Comparison of ENCODE assay signal across 17 cellular contexts in genomic region chr18:58297198-58297597, GRCh38.
DNase-seq lines count a peak whose midpoint lies in the region; ATAC-seq and TF ChIP-seq lines count a peak whose summit lies in the region.
"Had no signal": no experiment of that assay in that cellular context is flagged by ENCODE, and none has a peak within 500 bp of the region (broad histone marks: within the 10 kb centered on the region; RNA-seq: fewer than 3 reads in every experiment).

No MANE protein-coding gene starts in this region.

- H3K4me3 ChIP-seq in breast epithelium (no peak overlapping the region), fibroblast of villous mesenchyme (ENCODE audit: low read depth, low read length) (no peak overlapping the region)
- H3K4me3 ChIP-seq: gastroesophageal sphincter, pancreas, SK-N-MC, spleen, testis had no signal

- intact Hi-C loops in MCF 10A (cut with micrococcal nuclease) = no loop called here
- intact Hi-C loops in breast epithelium (cut with DNase I; ENCODE audit: low total_unique reads) = no loop called here
- intact Hi-C loops in activated CD8-positive, alpha-beta T cell treated with anti-CD3 and anti-CD28 coated beads for 36 hours (cut with micrococcal nuclease) = no loop called here

- peak; percentile 88 for ATAC-seq in activated CD8-positive, alpha-beta T cell treated with anti-CD3 and anti-CD28 coated beads for 36 hours
- peak; percentile 88 for ATAC-seq in stimulated activated naive CD8-positive, alpha-beta T cell treated with anti-CD3 and anti-CD28 coated beads, Interleukin-15, amount 100 ng/mL, for 72 hours
- ATAC-seq in GM21367 (IDR thresholded peaks at IDR 0.05; ENCODE audit: unreplicated experiment) = no peak
- ATAC-seq in GM19324 (IDR thresholded peaks at IDR 0.05; ENCODE audit: low FRiP score, unreplicated experiment) = no peak
- ATAC-seq: gastroesophageal sphincter, pancreas had no signal

- BruUV-seq in MCF 10A (replicated peaks; lab: Mats Ljungman, UMichigan) = no TSS peak

- no peak overlapping the region for H3K4me3 Mint-ChIP-seq in MCF 10A (ENCODE audit: unreplicated experiment)
- no peak overlapping the region for H3K4me3 Mint-ChIP-seq in activated CD8-positive, alpha-beta T cell treated with anti-CD3 and anti-CD28 coated beads for 36 hours
- H3K4me3 Mint-ChIP-seq in stimulated activated naive CD8-positive, alpha-beta T cell treated with anti-CD3 and anti-CD28 coated beads, Interleukin-15, amount 100 ng/mL, for 72 hours = no peak overlapping the region

- TF ChIP-seq POLR2A in breast epithelium (IDR thresholded peaks at IDR 0.05) = no peak

- H3K9me3 ChIP-seq in breast epithelium = no peaks in the 10 kb centered on the region
- H3K9me3 ChIP-seq: gastroesophageal sphincter, pancreas, spleen, testis had no signal

- H3K4me1 ChIP-seq in breast epithelium = no peaks in the 10 kb centered on the region
- H3K4me1 ChIP-seq: pancreas, spleen, testis had no signal

- H3K27ac ChIP-seq in breast epithelium = no peak overlapping the region
- H3K27ac ChIP-seq: gastroesophageal sphincter, pancreas, SK-N-MC, spleen, testis, VCaP had no signal

- POLR2A ChIA-PET in MCF 10A (lab: Yijun Ruan, JAX) = interaction anchor here (16.7 kb wide), 1 partner anchor 16 kb away, joined by 378 read pairs; no protein-coding TSS in a partner anchor
- POLR2A ChIA-PET in activated CD8-positive, alpha-beta T cell treated with anti-CD3 and anti-CD28 coated beads for 36 hours (lab: Charles Lee) = no interaction called here

- no peaks in the 10 kb centered on the region for H3K27me3 Mint-ChIP-seq in MCF 10A (ENCODE audit: insufficient read depth, unreplicated experiment)
- no peaks in the 10 kb centered on the region for H3K27me3 Mint-ChIP-seq in activated CD8-positive, alpha-beta T cell treated with anti-CD3 and anti-CD28 coated beads for 36 hours
- no peaks in the 10 kb centered on the region for H3K27me3 Mint-ChIP-seq in stimulated activated naive CD8-positive, alpha-beta T cell treated with anti-CD3 and anti-CD28 coated beads, Interleukin-15, amount 100 ng/mL, for 72 hours

- H3K27me3 ChIP-seq in breast epithelium = no peaks in the 10 kb centered on the region
- H3K27me3 ChIP-seq: gastroesophageal sphincter, pancreas, spleen, testis had no signal

- no peaks in the 10 kb centered on the region for H3K9me3 Mint-ChIP-seq in MCF 10A (ENCODE audit: unreplicated experiment)
- no peaks in the 10 kb centered on the region for H3K9me3 Mint-ChIP-seq in activated CD8-positive, alpha-beta T cell treated with anti-CD3 and anti-CD28 coated beads for 36 hours
- no peaks in the 10 kb centered on the region for H3K9me3 Mint-ChIP-seq in stimulated activated naive CD8-positive, alpha-beta T cell treated with anti-CD3 and anti-CD28 coated beads, Interleukin-15, amount 100 ng/mL, for 72 hours

- peaks cover 16% of the 10 kb centered on the region for H3K4me1 Mint-ChIP-seq in MCF 10A (ENCODE audit: insufficient read depth, unreplicated experiment)
- H3K4me1 Mint-ChIP-seq in activated CD8-positive, alpha-beta T cell treated with anti-CD3 and anti-CD28 coated beads for 36 hours (ENCODE audit: low read depth) = peaks cover 11% of the 10 kb centered on the region
- H3K4me1 Mint-ChIP-seq in stimulated activated naive CD8-positive, alpha-beta T cell treated with anti-CD3 and anti-CD28 coated beads, Interleukin-15, amount 100 ng/mL, for 72 hours = peaks cover 40% of the 10 kb centered on the region

- no peak for DNase-seq in MCF 10A (ENCODE audit: unreplicated experiment)
- no peak for DNase-seq in breast epithelium (ENCODE audit: low spot score in 2 of 2)
- peak; percentile 35 for DNase-seq in activated CD8-positive, alpha-beta T cell treated with anti-CD3 and anti-CD28 coated beads for 36 hours
- DNase-seq in fibroblast of villous mesenchyme (ENCODE audit: low read depth) = peak; percentile 20
- no peak for DNase-seq in stimulated activated naive CD8-positive, alpha-beta T cell treated with anti-CD3 and anti-CD28 coated beads, Interleukin-15, amount 100 ng/mL, for 72 hours
- no peak for DNase-seq in NCI-H510A treated with DMSO at 0.1 percent for 48 hours (lab: John Stamatoyannopoulos, UW)
- DNase-seq: activated CD8-positive, alpha-beta memory T cell treated with anti-CD3 and anti-CD28 coated beads, Interleukin-2, amount 50 U/mL, for 48 hours; kidney; NCI-H2029 treated with DMSO at 0.1 percent for 48 hours; pancreas; spleen; testis had no signal

- no peaks in the 10 kb centered on the region for H3K36me3 ChIP-seq in breast epithelium
- H3K36me3 ChIP-seq: gastroesophageal sphincter, pancreas, spleen had no signal

- CTCF ChIA-PET in MCF 10A (lab: Yijun Ruan, JAX) = no interaction called here
- CTCF ChIA-PET in activated CD8-positive, alpha-beta T cell treated with anti-CD3 and anti-CD28 coated beads for 36 hours (lab: Charles Lee) = no interaction called here

- H3K36me3 Mint-ChIP-seq in MCF 10A (ENCODE audit: insufficient read depth, unreplicated experiment) = peaks cover 16% of the 10 kb centered on the region
- no peaks in the 10 kb centered on the region for H3K36me3 Mint-ChIP-seq in activated CD8-positive, alpha-beta T cell treated with anti-CD3 and anti-CD28 coated beads for 36 hours (ENCODE audit: low read depth)

- H3K27ac Mint-ChIP-seq in MCF 10A (ENCODE audit: low read depth, unreplicated experiment) = peak overlapping the region; percentile 71
- H3K27ac Mint-ChIP-seq in activated CD8-positive, alpha-beta T cell treated with anti-CD3 and anti-CD28 coated beads for 36 hours = no peak overlapping the region
- peak overlapping the region in 1 of 2 donors; percentile 12 for H3K27ac Mint-ChIP-seq in stimulated activated naive CD8-positive, alpha-beta T cell treated with anti-CD3 and anti-CD28 coated beads, Interleukin-15, amount 100 ng/mL, for 72 hours

- TF ChIP-seq CTCF in MCF 10A (IDR thresholded peaks at IDR 0.05; ENCODE audit: unreplicated experiment) = no peak
- no peak for TF ChIP-seq CTCF in breast epithelium (IDR thresholded peaks at IDR 0.05)
- TF ChIP-seq CTCF in activated CD8-positive, alpha-beta T cell treated with anti-CD3 and anti-CD28 coated beads for 36 hours (IDR thresholded peaks at IDR 0.05) = no peak
- TF ChIP-seq CTCF in fibroblast of villous mesenchyme (IDR thresholded peaks at IDR 0.05; ENCODE audit: insufficient read depth, low read depth, low read length) = no peak

Comparison
In these comparisons a context has a peak if more than half of its experiments do, and no peak if none do; other contexts are left out.
1. DNase-seq: peak in activated CD8-positive, alpha-beta T cell treated with anti-CD3 and anti-CD28 coated beads for 36 hours (single experiment) and fibroblast of villous mesenchyme (single experiment); none in MCF 10A (single experiment), breast epithelium (0 of 2), stimulated activated naive CD8-positive, alpha-beta T cell treated with anti-CD3 and anti-CD28 coated beads, Interleukin-15, amount 100 ng/mL, for 72 hours (0 of 2) and NCI-H510A treated with DMSO at 0.1 percent for 48 hours (single experiment).
2. ATAC-seq: peak in activated CD8-positive, alpha-beta T cell treated with anti-CD3 and anti-CD28 coated beads for 36 hours (single experiment) and stimulated activated naive CD8-positive, alpha-beta T cell treated with anti-CD3 and anti-CD28 coated beads, Interleukin-15, amount 100 ng/mL, for 72 hours (single experiment); none in GM21367 (single experiment) and GM19324 (single experiment).